In the genomic region with DNA sequence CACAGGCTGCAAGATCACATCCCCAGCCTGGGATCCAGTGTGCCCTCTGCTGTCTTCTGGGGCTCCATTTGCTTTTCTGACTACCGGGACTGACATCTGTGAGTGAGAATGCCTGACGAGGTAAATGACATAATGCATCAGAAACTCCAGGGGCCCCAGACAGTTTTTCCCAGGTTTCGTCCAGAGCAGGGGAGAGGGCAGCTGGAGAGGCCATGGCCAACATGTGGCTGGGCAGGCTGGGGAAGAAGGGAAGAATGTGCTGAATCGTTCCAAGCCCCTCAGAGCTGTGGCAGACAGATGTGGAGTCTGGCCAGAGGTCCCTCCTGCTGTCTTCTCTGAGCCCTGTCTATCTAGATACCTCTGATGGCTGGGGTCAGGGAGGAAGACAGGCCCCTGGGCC, we compare ENCODE assay signal across 2 cellular contexts.
TF ChIP-seq lines count a peak whose summit lies in the region.

No MANE protein-coding gene starts in this region.

TF ChIP-seq in SK-N-SH, 30 proteins besides CTCF, POLR2A, EP300 and RAD21 (continued from another document):
- TF ChIP-seq, protein P1, sequence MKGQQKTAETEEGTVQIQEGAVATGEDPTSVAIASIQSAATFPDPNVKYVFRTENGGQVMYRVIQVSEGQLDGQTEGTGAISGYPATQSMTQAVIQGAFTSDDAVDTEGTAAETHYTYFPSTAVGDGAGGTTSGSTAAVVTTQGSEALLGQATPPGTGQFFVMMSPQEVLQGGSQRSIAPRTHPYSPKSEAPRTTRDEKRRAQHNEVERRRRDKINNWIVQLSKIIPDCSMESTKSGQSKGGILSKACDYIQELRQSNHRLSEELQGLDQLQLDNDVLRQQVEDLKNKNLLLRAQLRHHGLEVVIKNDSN (IDR thresholded peaks at IDR 0.05; ENCODE audit: borderline replicate concordance, low read depth), result no peak
- TF ChIP-seq POLR2AphosphoS5 (IDR thresholded peaks at IDR 0.05; ENCODE audit: low read depth, low read length) (no peak), MEF2A (IDR thresholded peaks at IDR 0.05; ENCODE audit: borderline replicate concordance, low read depth) (no peak), JUND (IDR thresholded peaks at IDR 0.05) (no peak), SMC3 (IDR thresholded peaks at IDR 0.05; ENCODE audit: low read depth, low read length) (no peak), TEAD4 (IDR thresholded peaks at IDR 0.05; ENCODE audit: borderline replicate concordance, insufficient read depth) (no peak), NRF1 (IDR thresholded peaks at IDR 0.05; ENCODE audit: low read depth, low read length) (no peak), CHD2 (IDR thresholded peaks at IDR 0.05; ENCODE audit: low read length, partially characterized antibody) (no peak), RCOR1 (IDR thresholded peaks at IDR 0.05; ENCODE audit: low read length) (no peak)

TF ChIP-seq in SK-N-SH treated with all-trans-retinoic acid at 6 μM for 48 hours, 23 proteins besides CTCF, POLR2A, EP300 and RAD21 (continued from another document):
- TF ChIP-seq, protein P2, sequence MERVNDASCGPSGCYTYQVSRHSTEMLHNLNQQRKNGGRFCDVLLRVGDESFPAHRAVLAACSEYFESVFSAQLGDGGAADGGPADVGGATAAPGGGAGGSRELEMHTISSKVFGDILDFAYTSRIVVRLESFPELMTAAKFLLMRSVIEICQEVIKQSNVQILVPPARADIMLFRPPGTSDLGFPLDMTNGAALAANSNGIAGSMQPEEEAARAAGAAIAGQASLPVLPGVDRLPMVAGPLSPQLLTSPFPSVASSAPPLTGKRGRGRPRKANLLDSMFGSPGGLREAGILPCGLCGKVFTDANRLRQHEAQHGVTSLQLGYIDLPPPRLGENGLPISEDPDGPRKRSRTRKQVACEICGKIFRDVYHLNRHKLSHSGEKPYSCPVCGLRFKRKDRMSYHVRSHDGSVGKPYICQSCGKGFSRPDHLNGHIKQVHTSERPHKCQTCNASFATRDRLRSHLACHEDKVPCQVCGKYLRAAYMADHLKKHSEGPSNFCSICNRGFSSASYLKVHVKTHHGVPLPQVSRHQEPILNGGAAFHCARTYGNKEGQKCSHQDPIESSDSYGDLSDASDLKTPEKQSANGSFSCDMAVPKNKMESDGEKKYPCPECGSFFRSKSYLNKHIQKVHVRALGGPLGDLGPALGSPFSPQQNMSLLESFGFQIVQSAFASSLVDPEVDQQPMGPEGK (CRISPR knock-in tag; IDR thresholded peaks at IDR 0.05; ENCODE audit: borderline replicate concordance), result no peak
- no peak for TF ChIP-seq CSDC2 (CRISPR knock-in tag; IDR thresholded peaks at IDR 0.05)
- TF ChIP-seq TOX (CRISPR knock-in tag; IDR thresholded peaks at IDR 0.05; ENCODE audit: borderline replicate concordance), result no peak
- TF ChIP-seq BACH2 (CRISPR knock-in tag; IDR thresholded peaks at IDR 0.05; ENCODE audit: borderline replicate concordance), result no peak
- TF ChIP-seq TCF4 (CRISPR knock-in tag; IDR thresholded peaks at IDR 0.05; ENCODE audit: borderline replicate concordance), result no peak
- no peak for TF ChIP-seq ESRRG (CRISPR knock-in tag; IDR thresholded peaks at IDR 0.05)
- TF ChIP-seq SNAI2 (CRISPR knock-in tag; IDR thresholded peaks at IDR 0.05), result no peak
- no peak for TF ChIP-seq ZFP30 (CRISPR knock-in tag; IDR thresholded peaks at IDR 0.05)
- no peak for TF ChIP-seq OSR1 (CRISPR knock-in tag; IDR thresholded peaks at IDR 0.05)
